ENCODE assay signal across 2 cellular contexts in genomic region chr16:23896832-23897821, GRCh38.
TF ChIP-seq lines count a peak whose summit lies in the region.

No MANE protein-coding gene starts in this region.

TF ChIP-seq in HepG2, 621 proteins besides CTCF, POLR2A, EP300 and RAD21 (continues in another document):
- TF ChIP-seq CEBPZ (IDR thresholded peaks at IDR 0.05; ENCODE audit: low read length) (no peak), SP4 (CRISPR knock-in tag; IDR thresholded peaks at IDR 0.05) (no peak), ZNF644 (CRISPR knock-in tag; IDR thresholded peaks at IDR 0.05; ENCODE audit: low read depth) (no peak), DMTF1 (CRISPR knock-in tag; IDR thresholded peaks at IDR 0.05) (no peak), ZBED4 (CRISPR knock-in tag; IDR thresholded peaks at IDR 0.05; ENCODE audit: borderline replicate concordance) (no peak), FOXC1 (CRISPR knock-in tag; IDR thresholded peaks at IDR 0.05; ENCODE audit: borderline replicate concordance) (no peak), NFE2L2 (IDR thresholded peaks at IDR 0.05; ENCODE audit: low read length) (no peak), ZNF768 (CRISPR knock-in tag; IDR thresholded peaks at IDR 0.05) (no peak), HMGA1 (CRISPR knock-in tag; conservative IDR thresholded peaks at IDR 0.05) (no peak), THRA (CRISPR knock-in tag; IDR thresholded peaks at IDR 0.05; ENCODE audit: borderline replicate concordance) (no peak), ZNF766 (CRISPR knock-in tag; IDR thresholded peaks at IDR 0.05; ENCODE audit: borderline replicate concordance) (no peak)

TF ChIP-seq in GM12878, 131 proteins besides CTCF, POLR2A, EP300 and RAD21 (continued from another document):
- TF ChIP-seq ATF3 (IDR thresholded peaks at IDR 0.05; ENCODE audit: borderline replicate concordance, extremely low read depth, low read depth, low read length) (no peak), RUNX3 (IDR thresholded peaks at IDR 0.05; ENCODE audit: low read length) (peak; percentile 51), MAX (IDR thresholded peaks at IDR 0.05; ENCODE audit: low read depth, low read length) (no peak)
